ENCODE assay signal across 1 cellular context in the genomic region with DNA sequence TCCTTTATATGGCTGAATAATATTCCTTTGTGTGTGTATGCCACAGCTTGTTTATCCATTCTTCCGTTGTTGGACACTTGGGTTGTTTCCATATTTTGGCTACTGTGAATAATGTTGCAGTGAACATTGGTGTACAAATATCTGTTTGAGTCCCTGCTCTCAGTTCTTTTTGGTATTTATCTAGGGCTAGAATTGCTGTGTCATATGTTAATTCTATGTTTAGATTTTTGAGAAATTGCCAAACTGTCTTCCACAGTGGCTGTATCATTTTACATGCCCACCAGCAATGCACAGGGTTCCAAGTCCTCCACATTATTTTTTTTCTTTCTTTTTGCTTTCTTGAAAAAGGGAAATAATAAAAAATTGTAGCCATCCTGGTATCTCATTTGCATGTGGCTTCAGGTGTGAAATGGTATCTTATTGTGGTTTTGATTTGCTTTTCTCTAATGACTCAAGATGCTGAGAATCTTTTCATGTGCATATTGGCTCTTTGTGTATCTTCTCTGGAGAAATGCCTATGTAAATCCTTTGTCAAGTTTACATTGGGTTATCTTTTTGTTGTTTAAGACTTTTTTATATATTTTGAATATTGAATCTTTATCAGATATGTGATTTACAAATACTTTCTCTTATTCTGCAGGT.
TF ChIP-seq lines count a peak whose summit lies in the region.

No MANE protein-coding gene starts in this region.

TF ChIP-seq in WTC11, 78 proteins besides CTCF, POLR2A, EP300 and RAD21 (continued from another document):
- TF ChIP-seq, protein P1, sequence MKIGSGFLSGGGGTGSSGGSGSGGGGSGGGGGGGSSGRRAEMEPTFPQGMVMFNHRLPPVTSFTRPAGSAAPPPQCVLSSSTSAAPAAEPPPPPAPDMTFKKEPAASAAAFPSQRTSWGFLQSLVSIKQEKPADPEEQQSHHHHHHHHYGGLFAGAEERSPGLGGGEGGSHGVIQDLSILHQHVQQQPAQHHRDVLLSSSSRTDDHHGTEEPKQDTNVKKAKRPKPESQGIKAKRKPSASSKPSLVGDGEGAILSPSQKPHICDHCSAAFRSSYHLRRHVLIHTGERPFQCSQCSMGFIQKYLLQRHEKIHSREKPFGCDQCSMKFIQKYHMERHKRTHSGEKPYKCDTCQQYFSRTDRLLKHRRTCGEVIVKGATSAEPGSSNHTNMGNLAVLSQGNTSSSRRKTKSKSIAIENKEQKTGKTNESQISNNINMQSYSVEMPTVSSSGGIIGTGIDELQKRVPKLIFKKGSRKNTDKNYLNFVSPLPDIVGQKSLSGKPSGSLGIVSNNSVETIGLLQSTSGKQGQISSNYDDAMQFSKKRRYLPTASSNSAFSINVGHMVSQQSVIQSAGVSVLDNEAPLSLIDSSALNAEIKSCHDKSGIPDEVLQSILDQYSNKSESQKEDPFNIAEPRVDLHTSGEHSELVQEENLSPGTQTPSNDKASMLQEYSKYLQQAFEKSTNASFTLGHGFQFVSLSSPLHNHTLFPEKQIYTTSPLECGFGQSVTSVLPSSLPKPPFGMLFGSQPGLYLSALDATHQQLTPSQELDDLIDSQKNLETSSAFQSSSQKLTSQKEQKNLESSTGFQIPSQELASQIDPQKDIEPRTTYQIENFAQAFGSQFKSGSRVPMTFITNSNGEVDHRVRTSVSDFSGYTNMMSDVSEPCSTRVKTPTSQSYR (CRISPR knock-in tag; IDR thresholded peaks at IDR 0.05), result no peak
- no peak for TF ChIP-seq HMGA2 (CRISPR knock-in tag; IDR thresholded peaks at IDR 0.05)
- TF ChIP-seq NFYB (CRISPR knock-in tag; conservative IDR thresholded peaks at IDR 0.05; ENCODE audit: low read depth), result no peak
- TF ChIP-seq, protein P2, sequence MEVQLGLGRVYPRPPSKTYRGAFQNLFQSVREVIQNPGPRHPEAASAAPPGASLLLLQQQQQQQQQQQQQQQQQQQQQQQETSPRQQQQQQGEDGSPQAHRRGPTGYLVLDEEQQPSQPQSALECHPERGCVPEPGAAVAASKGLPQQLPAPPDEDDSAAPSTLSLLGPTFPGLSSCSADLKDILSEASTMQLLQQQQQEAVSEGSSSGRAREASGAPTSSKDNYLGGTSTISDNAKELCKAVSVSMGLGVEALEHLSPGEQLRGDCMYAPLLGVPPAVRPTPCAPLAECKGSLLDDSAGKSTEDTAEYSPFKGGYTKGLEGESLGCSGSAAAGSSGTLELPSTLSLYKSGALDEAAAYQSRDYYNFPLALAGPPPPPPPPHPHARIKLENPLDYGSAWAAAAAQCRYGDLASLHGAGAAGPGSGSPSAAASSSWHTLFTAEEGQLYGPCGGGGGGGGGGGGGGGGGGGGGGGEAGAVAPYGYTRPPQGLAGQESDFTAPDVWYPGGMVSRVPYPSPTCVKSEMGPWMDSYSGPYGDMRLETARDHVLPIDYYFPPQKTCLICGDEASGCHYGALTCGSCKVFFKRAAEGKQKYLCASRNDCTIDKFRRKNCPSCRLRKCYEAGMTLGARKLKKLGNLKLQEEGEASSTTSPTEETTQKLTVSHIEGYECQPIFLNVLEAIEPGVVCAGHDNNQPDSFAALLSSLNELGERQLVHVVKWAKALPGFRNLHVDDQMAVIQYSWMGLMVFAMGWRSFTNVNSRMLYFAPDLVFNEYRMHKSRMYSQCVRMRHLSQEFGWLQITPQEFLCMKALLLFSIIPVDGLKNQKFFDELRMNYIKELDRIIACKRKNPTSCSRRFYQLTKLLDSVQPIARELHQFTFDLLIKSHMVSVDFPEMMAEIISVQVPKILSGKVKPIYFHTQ (CRISPR knock-in tag; IDR thresholded peaks at IDR 0.05), result no peak
- no peak for TF ChIP-seq ELF4 (CRISPR knock-in tag; IDR thresholded peaks at IDR 0.05; ENCODE audit: low read depth)
- TF ChIP-seq, protein P3, sequence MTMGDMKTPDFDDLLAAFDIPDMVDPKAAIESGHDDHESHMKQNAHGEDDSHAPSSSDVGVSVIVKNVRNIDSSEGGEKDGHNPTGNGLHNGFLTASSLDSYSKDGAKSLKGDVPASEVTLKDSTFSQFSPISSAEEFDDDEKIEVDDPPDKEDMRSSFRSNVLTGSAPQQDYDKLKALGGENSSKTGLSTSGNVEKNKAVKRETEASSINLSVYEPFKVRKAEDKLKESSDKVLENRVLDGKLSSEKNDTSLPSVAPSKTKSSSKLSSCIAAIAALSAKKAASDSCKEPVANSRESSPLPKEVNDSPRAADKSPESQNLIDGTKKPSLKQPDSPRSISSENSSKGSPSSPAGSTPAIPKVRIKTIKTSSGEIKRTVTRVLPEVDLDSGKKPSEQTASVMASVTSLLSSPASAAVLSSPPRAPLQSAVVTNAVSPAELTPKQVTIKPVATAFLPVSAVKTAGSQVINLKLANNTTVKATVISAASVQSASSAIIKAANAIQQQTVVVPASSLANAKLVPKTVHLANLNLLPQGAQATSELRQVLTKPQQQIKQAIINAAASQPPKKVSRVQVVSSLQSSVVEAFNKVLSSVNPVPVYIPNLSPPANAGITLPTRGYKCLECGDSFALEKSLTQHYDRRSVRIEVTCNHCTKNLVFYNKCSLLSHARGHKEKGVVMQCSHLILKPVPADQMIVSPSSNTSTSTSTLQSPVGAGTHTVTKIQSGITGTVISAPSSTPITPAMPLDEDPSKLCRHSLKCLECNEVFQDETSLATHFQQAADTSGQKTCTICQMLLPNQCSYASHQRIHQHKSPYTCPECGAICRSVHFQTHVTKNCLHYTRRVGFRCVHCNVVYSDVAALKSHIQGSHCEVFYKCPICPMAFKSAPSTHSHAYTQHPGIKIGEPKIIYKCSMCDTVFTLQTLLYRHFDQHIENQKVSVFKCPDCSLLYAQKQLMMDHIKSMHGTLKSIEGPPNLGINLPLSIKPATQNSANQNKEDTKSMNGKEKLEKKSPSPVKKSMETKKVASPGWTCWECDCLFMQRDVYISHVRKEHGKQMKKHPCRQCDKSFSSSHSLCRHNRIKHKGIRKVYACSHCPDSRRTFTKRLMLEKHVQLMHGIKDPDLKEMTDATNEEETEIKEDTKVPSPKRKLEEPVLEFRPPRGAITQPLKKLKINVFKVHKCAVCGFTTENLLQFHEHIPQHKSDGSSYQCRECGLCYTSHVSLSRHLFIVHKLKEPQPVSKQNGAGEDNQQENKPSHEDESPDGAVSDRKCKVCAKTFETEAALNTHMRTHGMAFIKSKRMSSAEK (CRISPR knock-in tag; IDR thresholded peaks at IDR 0.05; ENCODE audit: borderline replicate concordance), result no peak
- TF ChIP-seq, protein P4, sequence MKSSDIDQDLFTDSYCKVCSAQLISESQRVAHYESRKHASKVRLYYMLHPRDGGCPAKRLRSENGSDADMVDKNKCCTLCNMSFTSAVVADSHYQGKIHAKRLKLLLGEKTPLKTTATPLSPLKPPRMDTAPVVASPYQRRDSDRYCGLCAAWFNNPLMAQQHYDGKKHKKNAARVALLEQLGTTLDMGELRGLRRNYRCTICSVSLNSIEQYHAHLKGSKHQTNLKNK (CRISPR knock-in tag; IDR thresholded peaks at IDR 0.05), result no peak
- TF ChIP-seq ZNF416 (CRISPR knock-in tag; IDR thresholded peaks at IDR 0.05), result no peak
TF ChIP-seq in WTC11: peak in this region for 0.
